Comparison of ENCODE assay signal across 8 cellular contexts in the genomic region with DNA sequence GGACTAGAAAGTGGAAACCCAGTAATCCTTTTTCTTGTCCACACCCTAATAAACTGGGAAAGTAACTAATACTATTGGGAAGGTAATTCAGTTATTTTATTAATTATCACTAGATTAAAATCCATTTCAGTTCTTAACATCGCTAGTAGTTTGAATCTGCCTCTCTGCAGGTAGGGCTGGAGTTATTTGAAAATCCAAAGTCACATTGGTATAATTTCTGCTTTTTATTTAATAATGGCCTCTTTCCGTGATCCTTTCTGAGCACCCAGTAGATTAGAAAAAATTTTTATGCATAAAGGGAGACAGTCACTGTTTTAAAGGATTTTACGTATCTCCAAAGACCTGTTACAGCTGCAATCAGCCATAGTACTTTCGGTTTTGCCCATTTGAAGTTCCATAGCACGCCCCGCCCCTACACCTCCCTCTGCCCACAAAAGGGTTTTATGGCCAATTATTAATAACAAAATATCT. TPM values are rescaled to one million over a fixed set of nuclear protein-coding genes. Genes with fewer than 3 reads are reported as not detected.
DNase-seq lines count a peak whose midpoint lies in the region; ATAC-seq and TF ChIP-seq lines count a peak whose summit lies in the region.

No MANE protein-coding gene starts in this region.

- H3K9me3 ChIP-seq in SJCRH30 (replicated peaks) (no peaks in the 10 kb centered on the region), adrenal gland (replicated peaks in 1 of 3) (no peaks in the 10 kb centered on the region), right atrium auricular region (no peaks in the 10 kb centered on the region)

- H3K36me3 ChIP-seq in SJCRH30 (peaks cover 45% of the 10 kb centered on the region), adrenal gland (replicated peaks in 1 of 2) (peaks cover 0 to 33% of the 10 kb centered on the region in 2 donors), right atrium auricular region (peaks cover 41% of the 10 kb centered on the region)

- H3K27ac ChIP-seq in SJCRH30 (peak overlapping the region; percentile 57), adrenal gland (peak overlapping the region; percentile 67 to 93 (median 88)), right atrium auricular region (peak overlapping the region; percentile 82 to 95)

- H3K4me1 ChIP-seq in SJCRH30, result no peaks in the 10 kb centered on the region
- peaks cover 0 to 26% of the 10 kb centered on the region in 2 donors for H3K4me1 ChIP-seq in adrenal gland (replicated peaks in 1 of 2)
- H3K4me1 ChIP-seq in right atrium auricular region, result peaks cover 0 to 30% of the 10 kb centered on the region in 2 donors

- DNase-seq in EL (peak; percentile 68), HT-29 (ENCODE audit: low spot score) (peak; percentile 75), SJCRH30 (peak; percentile 42 to 55), adrenal gland (peak; percentile 39 to 79 (median 57)), right atrium auricular region (ENCODE audit: low spot score) (no peak), retina (peak; percentile 50), 8988T (no peak)

- H3K27me3 ChIP-seq in SJCRH30, result no peaks in the 10 kb centered on the region
- no peaks in the 10 kb centered on the region for H3K27me3 ChIP-seq in adrenal gland
- H3K27me3 ChIP-seq in right atrium auricular region, result no peaks in the 10 kb centered on the region

- ATAC-seq in GM21447 (IDR thresholded peaks at IDR 0.05; ENCODE audit: unreplicated experiment), result peak; percentile 58

- TF ChIP-seq CTCF in adrenal gland (IDR thresholded peaks at IDR 0.05), result no peak
- TF ChIP-seq CTCF in right atrium auricular region (IDR thresholded peaks at IDR 0.05), result no peak

- WGBS in adrenal gland, 4 donors, result 2 to 5% (median 4%) methylated on average over 6 of the region's 6 CpGs

- intact Hi-C loops in adrenal gland (cut with DNase I), result no loop called here

- no peak for TF ChIP-seq POLR2A in adrenal gland (IDR thresholded peaks at IDR 0.05)

- H3K4me3 ChIP-seq in SJCRH30, result peak overlapping the region; percentile 72
- H3K4me3 ChIP-seq in adrenal gland, result peak overlapping the region in 3 of 4 donors; percentile 16 to 91 (median 89)
- H3K4me3 ChIP-seq in right atrium auricular region, result peak overlapping the region; percentile 68 to 88

RNA-seq across cellular contexts. Expression of a gene that starts 0.6 kb away (rescaled TPM):
- 70.9 and 77.0 TPM in 2 replicates for total RNA-seq in HT-29 (2014; rRNA removed; shearing (Covaris generic))
- 188 and 195 TPM in 2 replicates for total RNA-seq in SJCRH30 (2014; rRNA removed; shearing (Covaris generic))
- 100 to 1,000 TPM in 2 of 8 donors, 10 to 100 TPM in 6; 77.6 to 110 (median 87.4) TPM for total RNA-seq in adrenal gland
- polyA plus RNA-seq in adrenal gland, result 100 to 1,000 TPM in 1 of 3 donors, 10 to 100 TPM in 2; 45.2 to 105 (median 56.5) TPM
- total RNA-seq in right atrium auricular region, result 10 to 100 TPM; 61.0 to 61.3 TPM

RNA-seq across cellular contexts. Expression of a gene that starts 20.0 kb away (rescaled TPM):
- total RNA-seq in HT-29 (2014; rRNA removed; shearing (Covaris generic)), result 121 and 139 TPM in 2 replicates
- 303 and 320 TPM in 2 replicates for total RNA-seq in SJCRH30 (2014; rRNA removed; shearing (Covaris generic))
- total RNA-seq in adrenal gland (100 to 1,000 TPM in 7 of 8 donors, 10 to 100 TPM in 1; 92.4 to 153 (median 124) TPM), right atrium auricular region (100 to 1,000 TPM in 1 of 2 donors, 10 to 100 TPM in 1; 96.0 to 104 TPM)
- polyA plus RNA-seq in adrenal gland, result 100 to 1,000 TPM; 198 to 234 (median 232) TPM

Comparison
In these comparisons a context has a peak if more than half of its experiments do, and no peak if none do; other contexts are left out.
1. DNase-seq: peak in EL (single experiment), HT-29 (single experiment), SJCRH30 (2 of 2), adrenal gland (7 of 7) and retina (single experiment); none in right atrium auricular region (single experiment) and 8988T (single experiment).
2. Peak in every context shown above with its lines, with median percentiles within 50 percentile points of each other: H3K27ac ChIP-seq and H3K4me3 ChIP-seq.